ENCODE assay signal across 1 cellular context in the genomic region with DNA sequence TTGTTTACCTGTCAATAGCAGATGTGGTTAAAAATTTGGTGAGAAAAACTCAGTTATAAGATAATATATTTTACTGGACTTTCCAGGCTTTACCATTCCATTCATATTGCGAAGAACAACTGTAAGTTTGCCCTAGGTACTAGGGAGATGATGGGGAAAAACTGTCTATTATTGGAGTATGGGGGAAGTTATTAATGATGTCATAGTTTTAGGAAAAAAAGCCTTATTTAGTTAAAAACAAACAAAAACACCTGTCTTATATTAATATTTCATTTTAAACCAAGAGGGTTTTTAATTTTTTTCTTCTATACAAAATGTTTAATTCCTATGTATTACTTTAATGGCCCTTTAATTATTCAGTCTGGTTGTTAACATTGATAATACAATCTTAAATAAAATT.
TF ChIP-seq lines count a peak whose summit lies in the region.

No MANE protein-coding gene starts in this region.

TF ChIP-seq in HepG2, 621 proteins besides CTCF, POLR2A, EP300 and RAD21 (continued from another document):
- peak; percentile 93 for TF ChIP-seq ATF7 (IDR thresholded peaks at IDR 0.05)
- no peak for TF ChIP-seq ATF7 (CRISPR knock-in tag; IDR thresholded peaks at IDR 0.05)
- TF ChIP-seq HDAC1 (CRISPR knock-in tag; IDR thresholded peaks at IDR 0.05), result no peak
